Comparison of ENCODE assay signal across 1 cellular context in genomic region chr7:29405891-29406290, GRCh38.
TF ChIP-seq lines count a peak whose summit lies in the region.

No MANE protein-coding gene starts in this region.

TF ChIP-seq in HepG2, 621 proteins besides CTCF, POLR2A, EP300 and RAD21 (continued from another document and continues in another):
- TF ChIP-seq, protein P1, sequence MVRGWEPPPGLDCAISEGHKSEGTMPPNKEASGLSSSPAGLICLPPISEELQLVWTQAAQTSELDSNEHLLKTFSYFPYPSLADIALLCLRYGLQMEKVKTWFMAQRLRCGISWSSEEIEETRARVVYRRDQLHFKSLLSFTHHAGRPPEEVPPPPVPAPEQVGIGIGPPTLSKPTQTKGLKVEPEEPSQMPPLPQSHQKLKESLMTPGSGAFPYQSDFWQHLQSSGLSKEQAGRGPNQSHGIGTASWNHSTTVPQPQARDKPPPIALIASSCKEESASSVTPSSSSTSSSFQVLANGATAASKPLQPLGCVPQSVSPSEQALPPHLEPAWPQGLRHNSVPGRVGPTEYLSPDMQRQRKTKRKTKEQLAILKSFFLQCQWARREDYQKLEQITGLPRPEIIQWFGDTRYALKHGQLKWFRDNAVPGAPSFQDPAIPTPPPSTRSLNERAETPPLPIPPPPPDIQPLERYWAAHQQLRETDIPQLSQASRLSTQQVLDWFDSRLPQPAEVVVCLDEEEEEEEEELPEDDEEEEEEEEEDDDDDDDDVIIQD (CRISPR knock-in tag; IDR thresholded peaks at IDR 0.05; ENCODE audit: low read depth): 0 out of 2 replicates have a peak, but pooled peaks have one; percentile 50
- TF ChIP-seq IRX3 (CRISPR knock-in tag; IDR thresholded peaks at IDR 0.05; ENCODE audit: borderline replicate concordance, low read depth) (no peak), HCFC1 (IDR thresholded peaks at IDR 0.05; ENCODE audit: low read depth, low read length) (no peak), HDAC6 (IDR thresholded peaks at IDR 0.05; ENCODE audit: low read depth, low read length) (no peak), MTERF4 (CRISPR knock-in tag; IDR thresholded peaks at IDR 0.05) (no peak), RFX1 (IDR thresholded peaks at IDR 0.05) (no peak), GPBP1L1 (CRISPR knock-in tag; IDR thresholded peaks at IDR 0.05) (no peak), NFRKB (IDR thresholded peaks at IDR 0.05) (no peak), TOPORS (CRISPR knock-in tag; IDR thresholded peaks at IDR 0.05) (no peak), ZNF232 (CRISPR knock-in tag; IDR thresholded peaks at IDR 0.05; ENCODE audit: borderline replicate concordance) (no peak), MXD1 (CRISPR knock-in tag; IDR thresholded peaks at IDR 0.05) (no peak), MATR3 (CRISPR knock-in tag; IDR thresholded peaks at IDR 0.05) (no peak), ZNF235 (CRISPR knock-in tag; IDR thresholded peaks at IDR 0.05; ENCODE audit: borderline replicate concordance) (no peak), RFX3 (CRISPR knock-in tag; IDR thresholded peaks at IDR 0.05) (no peak), ZFP36L2 (CRISPR knock-in tag; IDR thresholded peaks at IDR 0.05) (no peak), MXD3 (CRISPR knock-in tag; IDR thresholded peaks at IDR 0.05) (no peak), ZNF326 (CRISPR knock-in tag; IDR thresholded peaks at IDR 0.05; ENCODE audit: borderline replicate concordance) (no peak), NRL (CRISPR knock-in tag; IDR thresholded peaks at IDR 0.05; ENCODE audit: borderline replicate concordance) (no peak), HNRNPK (IDR thresholded peaks at IDR 0.05; ENCODE audit: low read depth, low read length, poor library complexity, severe bottlenecking) (no peak), RARA (CRISPR knock-in tag; IDR thresholded peaks at IDR 0.05) (peak; percentile 89), ZNF276 (CRISPR knock-in tag; IDR thresholded peaks at IDR 0.05; ENCODE audit: low read depth) (no peak), RNF219 (CRISPR knock-in tag; IDR thresholded peaks at IDR 0.05) (no peak), U2AF1 (optimal IDR thresholded peaks at IDR 0.05; ENCODE audit: low read depth, low read length) (no peak), YEATS4 (CRISPR knock-in tag; IDR thresholded peaks at IDR 0.05; ENCODE audit: borderline replicate concordance) (0 out of 2 replicates have a peak, but pooled peaks have one; percentile 21), ELF1 (CRISPR knock-in tag; IDR thresholded peaks at IDR 0.05) (no peak), SAFB2 (CRISPR knock-in tag; IDR thresholded peaks at IDR 0.05; ENCODE audit: borderline replicate concordance, low read depth) (no peak)
- TF ChIP-seq, protein P2, sequence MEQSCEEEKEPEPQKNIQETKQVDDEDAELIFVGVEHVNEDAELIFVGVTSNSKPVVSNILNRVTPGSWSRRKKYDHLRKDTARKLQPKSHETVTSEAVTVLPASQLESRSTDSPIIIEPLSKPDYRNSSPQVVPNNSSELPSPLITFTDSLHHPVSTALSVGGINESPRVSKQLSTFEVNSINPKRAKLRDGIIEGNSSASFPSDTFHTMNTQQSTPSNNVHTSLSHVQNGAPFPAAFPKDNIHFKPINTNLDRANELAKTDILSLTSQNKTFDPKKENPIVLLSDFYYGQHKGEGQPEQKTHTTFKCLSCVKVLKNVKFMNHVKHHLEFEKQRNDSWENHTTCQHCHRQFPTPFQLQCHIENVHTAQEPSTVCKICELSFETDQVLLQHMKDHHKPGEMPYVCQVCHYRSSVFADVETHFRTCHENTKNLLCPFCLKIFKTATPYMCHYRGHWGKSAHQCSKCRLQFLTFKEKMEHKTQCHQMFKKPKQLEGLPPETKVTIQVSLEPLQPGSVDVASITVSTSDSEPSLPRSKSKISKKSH (CRISPR knock-in tag; IDR thresholded peaks at IDR 0.05; ENCODE audit: borderline replicate concordance): no peak
- TF ChIP-seq, protein P3, sequence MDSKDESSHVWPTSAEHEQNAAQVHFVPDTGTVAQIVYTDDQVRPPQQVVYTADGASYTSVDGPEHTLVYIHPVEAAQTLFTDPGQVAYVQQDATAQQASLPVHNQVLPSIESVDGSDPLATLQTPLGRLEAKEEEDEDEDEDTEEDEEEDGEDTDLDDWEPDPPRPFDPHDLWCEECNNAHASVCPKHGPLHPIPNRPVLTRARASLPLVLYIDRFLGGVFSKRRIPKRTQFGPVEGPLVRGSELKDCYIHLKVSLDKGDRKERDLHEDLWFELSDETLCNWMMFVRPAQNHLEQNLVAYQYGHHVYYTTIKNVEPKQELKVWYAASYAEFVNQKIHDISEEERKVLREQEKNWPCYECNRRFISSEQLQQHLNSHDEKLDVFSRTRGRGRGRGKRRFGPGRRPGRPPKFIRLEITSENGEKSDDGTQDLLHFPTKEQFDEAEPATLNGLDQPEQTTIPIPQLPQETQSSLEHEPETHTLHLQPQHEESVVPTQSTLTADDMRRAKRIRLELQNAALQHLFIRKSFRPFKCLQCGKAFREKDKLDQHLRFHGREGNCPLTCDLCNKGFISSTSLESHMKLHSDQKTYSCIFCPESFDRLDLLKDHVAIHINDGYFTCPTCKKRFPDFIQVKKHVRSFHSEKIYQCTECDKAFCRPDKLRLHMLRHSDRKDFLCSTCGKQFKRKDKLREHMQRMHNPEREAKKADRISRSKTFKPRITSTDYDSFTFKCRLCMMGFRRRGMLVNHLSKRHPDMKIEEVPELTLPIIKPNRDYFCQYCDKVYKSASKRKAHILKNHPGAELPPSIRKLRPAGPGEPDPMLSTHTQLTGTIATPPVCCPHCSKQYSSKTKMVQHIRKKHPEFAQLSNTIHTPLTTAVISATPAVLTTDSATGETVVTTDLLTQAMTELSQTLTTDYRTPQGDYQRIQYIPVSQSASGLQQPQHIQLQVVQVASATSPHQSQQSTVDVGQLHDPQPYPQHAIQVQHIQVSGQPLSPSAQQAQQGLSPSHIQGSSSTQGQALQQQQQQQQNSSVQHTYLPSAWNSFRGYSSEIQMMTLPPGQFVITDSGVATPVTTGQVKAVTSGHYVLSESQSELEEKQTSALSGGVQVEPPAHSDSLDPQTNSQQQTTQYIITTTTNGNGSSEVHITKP (CRISPR knock-in tag; IDR thresholded peaks at IDR 0.05; ENCODE audit: low read depth): no peak
- TF ChIP-seq, protein P4, sequence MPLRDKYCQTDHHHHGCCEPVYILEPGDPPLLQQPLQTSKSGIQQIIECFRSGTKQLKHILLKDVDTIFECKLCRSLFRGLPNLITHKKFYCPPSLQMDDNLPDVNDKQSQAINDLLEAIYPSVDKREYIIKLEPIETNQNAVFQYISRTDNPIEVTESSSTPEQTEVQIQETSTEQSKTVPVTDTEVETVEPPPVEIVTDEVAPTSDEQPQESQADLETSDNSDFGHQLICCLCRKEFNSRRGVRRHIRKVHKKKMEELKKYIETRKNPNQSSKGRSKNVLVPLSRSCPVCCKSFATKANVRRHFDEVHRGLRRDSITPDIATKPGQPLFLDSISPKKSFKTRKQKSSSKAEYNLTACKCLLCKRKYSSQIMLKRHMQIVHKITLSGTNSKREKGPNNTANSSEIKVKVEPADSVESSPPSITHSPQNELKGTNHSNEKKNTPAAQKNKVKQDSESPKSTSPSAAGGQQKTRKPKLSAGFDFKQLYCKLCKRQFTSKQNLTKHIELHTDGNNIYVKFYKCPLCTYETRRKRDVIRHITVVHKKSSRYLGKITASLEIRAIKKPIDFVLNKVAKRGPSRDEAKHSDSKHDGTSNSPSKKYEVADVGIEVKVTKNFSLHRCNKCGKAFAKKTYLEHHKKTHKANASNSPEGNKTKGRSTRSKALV (CRISPR knock-in tag; IDR thresholded peaks at IDR 0.05): no peak
- TF ChIP-seq, protein P5, sequence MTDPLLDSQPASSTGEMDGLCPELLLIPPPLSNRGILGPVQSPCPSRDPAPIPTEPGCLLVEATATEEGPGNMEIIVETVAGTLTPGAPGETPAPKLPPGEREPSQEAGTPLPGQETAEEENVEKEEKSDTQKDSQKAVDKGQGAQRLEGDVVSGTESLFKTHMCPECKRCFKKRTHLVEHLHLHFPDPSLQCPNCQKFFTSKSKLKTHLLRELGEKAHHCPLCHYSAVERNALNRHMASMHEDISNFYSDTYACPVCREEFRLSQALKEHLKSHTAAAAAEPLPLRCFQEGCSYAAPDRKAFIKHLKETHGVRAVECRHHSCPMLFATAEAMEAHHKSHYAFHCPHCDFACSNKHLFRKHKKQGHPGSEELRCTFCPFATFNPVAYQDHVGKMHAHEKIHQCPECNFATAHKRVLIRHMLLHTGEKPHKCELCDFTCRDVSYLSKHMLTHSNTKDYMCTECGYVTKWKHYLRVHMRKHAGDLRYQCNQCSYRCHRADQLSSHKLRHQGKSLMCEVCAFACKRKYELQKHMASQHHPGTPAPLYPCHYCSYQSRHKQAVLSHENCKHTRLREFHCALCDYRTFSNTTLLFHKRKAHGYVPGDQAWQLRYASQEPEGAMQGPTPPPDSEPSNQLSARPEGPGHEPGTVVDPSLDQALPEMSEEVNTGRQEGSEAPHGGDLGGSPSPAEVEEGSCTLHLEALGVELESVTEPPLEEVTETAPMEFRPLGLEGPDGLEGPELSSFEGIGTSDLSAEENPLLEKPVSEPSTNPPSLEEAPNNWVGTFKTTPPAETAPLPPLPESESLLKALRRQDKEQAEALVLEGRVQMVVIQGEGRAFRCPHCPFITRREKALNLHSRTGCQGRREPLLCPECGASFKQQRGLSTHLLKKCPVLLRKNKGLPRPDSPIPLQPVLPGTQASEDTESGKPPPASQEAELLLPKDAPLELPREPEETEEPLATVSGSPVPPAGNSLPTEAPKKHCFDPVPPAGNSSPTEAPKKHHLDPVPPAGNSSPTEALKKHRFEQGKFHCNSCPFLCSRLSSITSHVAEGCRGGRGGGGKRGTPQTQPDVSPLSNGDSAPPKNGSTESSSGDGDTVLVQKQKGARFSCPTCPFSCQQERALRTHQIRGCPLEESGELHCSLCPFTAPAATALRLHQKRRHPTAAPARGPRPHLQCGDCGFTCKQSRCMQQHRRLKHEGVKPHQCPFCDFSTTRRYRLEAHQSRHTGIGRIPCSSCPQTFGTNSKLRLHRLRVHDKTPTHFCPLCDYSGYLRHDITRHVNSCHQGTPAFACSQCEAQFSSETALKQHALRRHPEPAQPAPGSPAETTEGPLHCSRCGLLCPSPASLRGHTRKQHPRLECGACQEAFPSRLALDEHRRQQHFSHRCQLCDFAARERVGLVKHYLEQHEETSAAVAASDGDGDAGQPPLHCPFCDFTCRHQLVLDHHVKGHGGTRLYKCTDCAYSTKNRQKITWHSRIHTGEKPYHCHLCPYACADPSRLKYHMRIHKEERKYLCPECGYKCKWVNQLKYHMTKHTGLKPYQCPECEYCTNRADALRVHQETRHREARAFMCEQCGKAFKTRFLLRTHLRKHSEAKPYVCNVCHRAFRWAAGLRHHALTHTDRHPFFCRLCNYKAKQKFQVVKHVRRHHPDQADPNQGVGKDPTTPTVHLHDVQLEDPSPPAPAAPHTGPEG (CRISPR knock-in tag; IDR thresholded peaks at IDR 0.05): no peak
- TF ChIP-seq, protein P6, sequence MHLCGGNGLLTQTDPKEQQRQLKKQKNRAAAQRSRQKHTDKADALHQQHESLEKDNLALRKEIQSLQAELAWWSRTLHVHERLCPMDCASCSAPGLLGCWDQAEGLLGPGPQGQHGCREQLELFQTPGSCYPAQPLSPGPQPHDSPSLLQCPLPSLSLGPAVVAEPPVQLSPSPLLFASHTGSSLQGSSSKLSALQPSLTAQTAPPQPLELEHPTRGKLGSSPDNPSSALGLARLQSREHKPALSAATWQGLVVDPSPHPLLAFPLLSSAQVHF (CRISPR knock-in tag; IDR thresholded peaks at IDR 0.05): no peak
